Comparison of ENCODE assay signal across 8 cellular contexts in genomic region chr6:29631860-29632731, GRCh38. TPM values are rescaled to one million over a fixed set of nuclear protein-coding genes. Genes with fewer than 3 reads are reported as not detected.
DNase-seq lines count a peak whose midpoint lies in the region; TF ChIP-seq lines count a peak whose summit lies in the region.

No MANE protein-coding gene starts in this region.

- TF ChIP-seq CTCF in astrocyte of the spinal cord (IDR thresholded peaks at IDR 0.05; ENCODE audit: low read depth, low read length) (no peak), sigmoid colon (IDR thresholded peaks at IDR 0.05) (no peak)

- H3K27ac ChIP-seq in HUES64 (ENCODE audit: low read depth, low read length) (peak overlapping the region; percentile 66; the same call in 1 of the 2 replicates), iPS DF 6.9 (ENCODE audit: low read length) (no peak overlapping the region), sigmoid colon (peak overlapping the region; percentile 88 to 90 (median 89))

- TF ChIP-seq POLR2A in sigmoid colon (IDR thresholded peaks at IDR 0.05): no peak

- in situ Hi-C loops in astrocyte of the spinal cord (cut with HindIII; ENCODE audit: low sequenced_read_pairs): no loop called here

- H3K4me1 ChIP-seq in HUES64 (ENCODE audit: insufficient read depth, low read length) (peaks cover 33% of the 10 kb centered on the region), iPS DF 6.9 (ENCODE audit: control insufficient read depth, insufficient read depth, low read length) (0 out of 2 replicates have a peak, but pooled peaks cover 1% of the 10 kb centered on the region), sigmoid colon (peaks cover 0 to 43% (median 38%) of the 10 kb centered on the region in 4 donors)

- H3K36me3 ChIP-seq in HUES64 (ENCODE audit: insufficient read depth, low read length): no peaks in the 10 kb centered on the region
- H3K36me3 ChIP-seq in iPS DF 6.9 (ENCODE audit: control insufficient read depth, insufficient read depth, low read length): no peaks in the 10 kb centered on the region
- H3K36me3 ChIP-seq in sigmoid colon: no peaks in the 10 kb centered on the region

- no peaks in the 10 kb centered on the region for H3K27me3 ChIP-seq in HUES64 (ENCODE audit: insufficient read depth, low read length)
- no peaks in the 10 kb centered on the region for H3K27me3 ChIP-seq in iPS DF 6.9 (ENCODE audit: control insufficient read depth, insufficient read depth, low read length)
- no peaks in the 10 kb centered on the region for H3K27me3 ChIP-seq in sigmoid colon

- TF ChIP-seq EP300 in sigmoid colon (IDR thresholded peaks at IDR 0.05): no peak

- DNase-seq in DMS53 (lab: John Stamatoyannopoulos, UW) (peak; percentile 74), DMS53 treated with DMSO at 0.1 percent for 48 hours (lab: John Stamatoyannopoulos, UW; ENCODE audit: unreplicated experiment) (no peak), T-helper 22 cell (ENCODE audit: low read depth) (peak; percentile 69), astrocyte of the spinal cord (ENCODE audit: low read depth, low spot score) (peak; percentile 65), iPS DF 6.9 (ENCODE audit: low read depth, low spot score) (no peak), sigmoid colon (peak; percentile 91), DMS114 treated with DMSO at 0.1 percent for 48 hours (lab: John Stamatoyannopoulos, UW; ENCODE audit: unreplicated experiment) (no peak)

- H3K9ac ChIP-seq in HUES64 (ENCODE audit: low read depth, low read length): peak overlapping the region; percentile 64

- H3K9me3 ChIP-seq in HUES64 (ENCODE audit: insufficient read depth, low read depth, low read length) (no peaks in the 10 kb centered on the region), iPS DF 6.9 (ENCODE audit: control insufficient read depth, insufficient read depth, low read length) (no peaks in the 10 kb centered on the region), sigmoid colon (no peaks in the 10 kb centered on the region)

- WGBS in HUES64: 1% methylated on average over 46 of the region's 53 CpGs
- no CpG with 5 or more reads among the region's 53 CpGs for WGBS in iPS DF 6.9 (ENCODE audit: insufficient coverage, insufficient read length)
- 3% methylated on average over 52 to 53 of the region's 53 CpGs for WGBS in sigmoid colon, 2 donors

- intact Hi-C loops in sigmoid colon (cut with DNase I): loop anchor here (2.0 to 5.0 kb wide), 2 partner anchors 19 to 115 kb away; no protein-coding TSS in a partner anchor

- peak overlapping the region; percentile 72 for H3K4me3 ChIP-seq in HUES64 (ENCODE audit: low read length)
- peak overlapping the region; percentile 53 for H3K4me3 ChIP-seq in astrocyte of the spinal cord (ENCODE audit: low read depth, low read length)
- peak overlapping the region; percentile 63 for H3K4me3 ChIP-seq in iPS DF 6.9 (ENCODE audit: low read length)
- peak overlapping the region; percentile 76 to 89 (median 79) for H3K4me3 ChIP-seq in sigmoid colon

RNA-seq across cellular contexts. Expression of gene GABBR1, which starts 0.9 kb away (rescaled TPM):
- 60.5 TPM for polyA plus RNA-seq in HUES64 (2013, experiment 1 of 2)
- 49.9 TPM for polyA plus RNA-seq in HUES64 (2013, experiment 2 of 2)
- total RNA-seq in sigmoid colon: 10 to 100 TPM; 26.5 to 73.9 (median 46.0) TPM
- 10 to 100 TPM in 1 of 3 donors, 1 to 10 TPM in 1, under 1 TPM in 1; 0.92 to 20.6 (median 4.2) TPM for polyA plus RNA-seq in sigmoid colon

RNA-seq across cellular contexts. Expression of gene MOG, which starts 24.8 kb away (rescaled TPM):
- polyA plus RNA-seq in HUES64 (2013, experiment 1 of 2): 0.40 TPM
- polyA plus RNA-seq in HUES64 (2013, experiment 2 of 2): 0.44 TPM
- not detected for total RNA-seq in sigmoid colon
- under 1 TPM in 1 of 3 donors, not detected in 2; 0.22 TPM for polyA plus RNA-seq in sigmoid colon

RNA-seq across cellular contexts. Expression of gene OR2H2, which starts 47.2 kb away (rescaled TPM):
- not detected for polyA plus RNA-seq in HUES64 (2013, experiment 1 of 2)
- polyA plus RNA-seq in HUES64 (2013, experiment 2 of 2): not detected
- total RNA-seq in sigmoid colon: not detected
- polyA plus RNA-seq in sigmoid colon: not detected

RNA-seq across cellular contexts. Expression of gene ZFP57, which starts 48.9 kb away (rescaled TPM):
- 0.70 TPM for polyA plus RNA-seq in HUES64 (2013, experiment 1 of 2)
- polyA plus RNA-seq in HUES64 (2013, experiment 2 of 2): 0.76 TPM
- total RNA-seq in sigmoid colon: not detected
- under 1 TPM in 1 of 3 donors, not detected in 2; 0.03 TPM for polyA plus RNA-seq in sigmoid colon

Comparison
In these comparisons a context has a peak if more than half of its experiments do, and no peak if none do; other contexts are left out.
1. DNase-seq: peak in DMS53 (single experiment), T-helper 22 cell (single experiment), astrocyte of the spinal cord (single experiment) and sigmoid colon (single experiment); none in DMS53 treated with DMSO at 0.1 percent for 48 hours (single experiment), iPS DF 6.9 (single experiment) and DMS114 treated with DMSO at 0.1 percent for 48 hours (single experiment).
2. Peak in every context shown above with its lines, with median percentiles within 50 percentile points of each other: H3K4me3 ChIP-seq.